1 cellular context compared by ENCODE assay signal in genomic region chr2:3196716-3197115, GRCh38.
TF ChIP-seq lines count a peak whose summit lies in the region.

No MANE protein-coding gene starts in this region.

TF ChIP-seq in H1, 55 proteins besides CTCF, POLR2A, EP300 and RAD21 (continued from another document):
- no peak for TF ChIP-seq CHD7 (IDR thresholded peaks at IDR 0.05; ENCODE audit: insufficient replicate concordance, low read length)
- no peak for TF ChIP-seq CBX5 (IDR thresholded peaks at IDR 0.05; ENCODE audit: low read depth, low read length)
- no peak for TF ChIP-seq BACH1 (IDR thresholded peaks at IDR 0.05; ENCODE audit: low read length)
- TF ChIP-seq TAF7 (optimal IDR thresholded peaks at IDR 0.05; ENCODE audit: borderline replicate concordance, low read depth, low read length), result no peak
